In the genomic region with DNA sequence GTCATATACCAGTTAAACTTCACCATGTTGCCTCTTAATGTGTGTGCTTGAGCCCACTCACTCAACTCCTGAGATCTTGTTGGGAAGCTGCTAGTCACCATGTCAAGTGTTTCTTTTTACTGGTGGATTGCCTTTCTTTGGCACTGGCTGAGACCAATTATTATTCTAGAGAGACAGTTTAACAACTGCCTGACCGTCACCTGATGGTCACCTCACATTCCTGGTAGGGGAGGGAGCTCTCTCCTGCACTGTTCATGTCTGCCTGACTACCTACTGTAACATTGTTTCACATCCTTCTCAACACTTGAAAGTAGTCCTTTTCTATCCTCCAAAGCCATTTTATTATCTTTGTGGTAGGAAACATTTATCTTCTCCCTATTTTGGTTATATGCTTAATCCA, we compare ENCODE assay signal across 29 cellular contexts.
"Had no signal": no experiment of that assay in that cellular context is flagged by ENCODE, and none has a peak within 500 bp of the region (broad histone marks: within the 10 kb centered on the region; RNA-seq: fewer than 3 reads in every experiment).

No MANE protein-coding gene starts in this region.

- H3K4me1 ChIP-seq: esophagus muscularis mucosa, foreskin keratinocyte, gastrocnemius medialis had no signal

- H3K27ac ChIP-seq: body of pancreas, esophagus muscularis mucosa, foreskin keratinocyte, gastrocnemius medialis, VCaP had no signal

- H3K9me3 Mint-ChIP-seq: activated CD8-positive, alpha-beta T cell treated with anti-CD3 and anti-CD28 coated beads for 36 hours; activated T-helper 17 cell treated with anti-CD3 and anti-CD28 coated beads, Interleukin-2, amount 50 U/mL, for 72 hours had no signal

- ATAC-seq: activated CD4-positive, CD25-positive, alpha-beta regulatory T cell treated with anti-CD3 and anti-CD28 coated beads, Interleukin-2, amount 50 U/mL, for 24 hours; activated CD8-positive, alpha-beta T cell treated with anti-CD3 and anti-CD28 coated beads for 36 hours; activated T-cell treated with anti-CD3 and anti-CD28 coated beads, Interleukin-2, amount 50 U/mL, for 4 hours; activated T-helper 17 cell treated with anti-CD3 and anti-CD28 coated beads, Interleukin-2, amount 50 U/mL, for 72 hours; body of pancreas; effector memory CD8-positive, alpha-beta T cell; foreskin keratinocyte; gastrocnemius medialis had no signal

- H3K9me3 ChIP-seq: body of pancreas, gastrocnemius medialis had no signal

- H3K27me3 Mint-ChIP-seq: activated B cell treated with CpG ODN at 0.5 μM for 24 hours had no signal

- H3K27me3 ChIP-seq: body of pancreas, esophagus muscularis mucosa had no signal

- DNase-seq: activated B cell treated with CpG ODN at 0.5 μM for 24 hours; activated CD4-positive, alpha-beta T cell treated with anti-CD3 and anti-CD28 coated beads for 48 hours; activated CD4-positive, alpha-beta T cell treated with anti-CD3 and anti-CD28 coated beads, Interleukin-2, amount 50 U/mL, for 1 hour; activated CD4-positive, alpha-beta T cell treated with anti-CD3 and anti-CD28 coated beads, Interleukin-2, amount 50 U/mL, for 48 hours; activated CD8-positive, alpha-beta memory T cell treated with anti-CD3 and anti-CD28 coated beads for 24 hours; activated CD8-positive, alpha-beta T cell treated with anti-CD3 and anti-CD28 coated beads for 36 hours; activated effector memory CD4-positive, alpha-beta T cell treated with Interleukin-2 at 50 U/mL for 16 hours; activated gamma-delta T cell treated with Interleukin-2 at 50 U/mL for 16 hours; activated naive CD4-positive, alpha-beta T cell treated with anti-CD3 and anti-CD28 coated beads, Interleukin-2, amount 50 U/mL, for 16 hours; activated naive CD4-positive, alpha-beta T cell treated with Interleukin-2 at 50 U/mL for 16 hours; activated T-cell treated with anti-CD3 and anti-CD28 coated beads, Interleukin-2, amount 50 U/mL, for 4 hours; amygdala; aorta; body of pancreas; caudate nucleus; cortex of kidney; dermis blood vessel endothelial cell; effector CD4-positive, alpha-beta T cell; effector memory CD8-positive, alpha-beta T cell; erythroblast; foreskin keratinocyte; gastrocnemius medialis; T-helper 2 cell had no signal

- H3K4me3 Mint-ChIP-seq: activated B cell treated with CpG ODN at 0.5 μM for 24 hours; activated CD8-positive, alpha-beta T cell treated with anti-CD3 and anti-CD28 coated beads for 36 hours; activated naive CD8-positive, alpha-beta T cell; activated T-cell treated with anti-CD3 and anti-CD28 coated beads, Interleukin-2, amount 50 U/mL, for 4 hours; activated T-helper 17 cell treated with anti-CD3 and anti-CD28 coated beads, Interleukin-2, amount 50 U/mL, for 72 hours; effector memory CD8-positive, alpha-beta T cell had no signal

- H3K4me3 ChIP-seq: body of pancreas, esophagus muscularis mucosa, gastrocnemius medialis had no signal

- H3K27ac Mint-ChIP-seq: activated B cell treated with CpG ODN at 0.5 μM for 24 hours; activated CD8-positive, alpha-beta T cell treated with anti-CD3 and anti-CD28 coated beads for 36 hours; activated naive CD8-positive, alpha-beta T cell; activated T-helper 17 cell treated with anti-CD3 and anti-CD28 coated beads, Interleukin-2, amount 50 U/mL, for 72 hours; effector memory CD8-positive, alpha-beta T cell had no signal

- H3K36me3 ChIP-seq: esophagus muscularis mucosa, gastrocnemius medialis had no signal

- FAIRE-seq: colon had no signal

- H3K36me3 Mint-ChIP-seq: activated naive CD8-positive, alpha-beta T cell had no signal

- H3K4me1 Mint-ChIP-seq: activated B cell treated with CpG ODN at 0.5 μM for 24 hours; activated T-helper 17 cell treated with anti-CD3 and anti-CD28 coated beads, Interleukin-2, amount 50 U/mL, for 72 hours had no signal
